ENCODE assay signal across 10 cellular contexts in genomic region chr7:75732764-75733630, GRCh38. TPM values are rescaled to one million over a fixed set of nuclear protein-coding genes. Genes with fewer than 3 reads are reported as not detected.
DNase-seq lines count a peak whose midpoint lies in the region; TF ChIP-seq lines count a peak whose summit lies in the region.
"Had no signal": no experiment of that assay in that cellular context is flagged by ENCODE, and none has a peak within 500 bp of the region (broad histone marks: within the 10 kb centered on the region; RNA-seq: fewer than 3 reads in every experiment).

No MANE protein-coding gene starts in this region.

- H3K4me1 ChIP-seq in BLaER1: peaks cover 72% of the 10 kb centered on the region
- H3K4me1 ChIP-seq in prostate gland (replicated peaks): peaks cover 4% of the 10 kb centered on the region

- no peak for TF ChIP-seq CTCF in RWPE1 (conservative IDR thresholded peaks at IDR 0.05; ENCODE audit: low read depth)
- no peak for TF ChIP-seq CTCF in prostate gland (IDR thresholded peaks at IDR 0.05)

- H3K4me3 ChIP-seq in BLaER1: no peak overlapping the region
- no peak overlapping the region for H3K4me3 ChIP-seq in prostate gland

- peak overlapping the region; percentile 59 for H3K4me2 ChIP-seq in BLaER1

- TF ChIP-seq POLR2A in prostate gland (IDR thresholded peaks at IDR 0.05): no peak

- H3K9ac ChIP-seq in BLaER1: 0 out of 2 replicates have a peak overlapping the region, but pooled peaks have one; percentile 16

- 45% methylated on average over 15 of the region's 15 CpGs for WGBS in prostate gland

- H4K20me1 ChIP-seq in BLaER1: peaks cover 12% of the 10 kb centered on the region

- no peak for DNase-seq in RWPE1 (ENCODE audit: low spot score)
- DNase-seq in fibroblast of gingiva (ENCODE audit: low read depth): peak; percentile 80
- no peak for DNase-seq in prostate gland (ENCODE audit: low spot score)
- no peak for DNase-seq in D341Med (ENCODE audit: low spot score)
- no peak for DNase-seq in DMS53 (lab: John Stamatoyannopoulos, UW)
- DNase-seq in GM19238 (ENCODE audit: insufficient read length, low spot score): no peak
- DNase-seq in NCI-H2171 (lab: John Stamatoyannopoulos, UW): no peak
- DNase-seq: retina; stimulated activated naive B cell treated with anti-CD40 and anti-IgM and Interleukin-4, amounts not matched to agents 10 μg/mL and 1 μg/mL and 100 μg/mL, for 72 hours had no signal

- H3K27me3 ChIP-seq in BLaER1 (no peaks in the 10 kb centered on the region), prostate gland (replicated peaks; ENCODE audit: insufficient read depth) (no peaks in the 10 kb centered on the region)

- H3K36me3 ChIP-seq in BLaER1: peaks cover 11% of the 10 kb centered on the region; the same call in 1 of the 2 replicates
- no peaks in the 10 kb centered on the region for H3K36me3 ChIP-seq in prostate gland

- H3K9me3 ChIP-seq in BLaER1: no peaks in the 10 kb centered on the region
- H3K9me3 ChIP-seq in prostate gland: no peaks in the 10 kb centered on the region

- CTCF ChIA-PET in RWPE1 (lab: Yijun Ruan, JAX): interaction anchor here (0.7 kb wide), 1 partner anchor 16 kb away, joined by 4 read pairs; no protein-coding TSS in a partner anchor

- POLR2A ChIA-PET in RWPE1 (lab: Yijun Ruan, JAX; ENCODE audit: low non-redundant PET): no interaction called here

- intact Hi-C loops in prostate gland (cut with DNase I): no loop called here

- H3K27ac ChIP-seq in BLaER1: peak overlapping the region; percentile 21
- peak overlapping the region; percentile 82 for H3K27ac ChIP-seq in RWPE1
- H3K27ac ChIP-seq in prostate gland: peak overlapping the region; percentile 27 to 47

RNA-seq across cellular contexts. Expression of gene HIP1, which starts 5.7 kb away (rescaled TPM):
- 10 to 100 TPM in 1 of 2 donors, 1 to 10 TPM in 1; 9.8 to 40.8 TPM for total RNA-seq in prostate gland

RNA-seq across cellular contexts. Expression of gene CCL26, which starts 39.0 kb away (rescaled TPM):
- total RNA-seq in prostate gland: not detected

Comparison
In these comparisons a context has a peak if more than half of its experiments do, and no peak if none do; other contexts are left out.
1. H3K27ac ChIP-seq: peak in every context shown above with its lines; median percentile 82 in RWPE1; 37 in prostate gland; 21 in BLaER1.